Comparison of ENCODE assay signal across 1 cellular context in the genomic region with DNA sequence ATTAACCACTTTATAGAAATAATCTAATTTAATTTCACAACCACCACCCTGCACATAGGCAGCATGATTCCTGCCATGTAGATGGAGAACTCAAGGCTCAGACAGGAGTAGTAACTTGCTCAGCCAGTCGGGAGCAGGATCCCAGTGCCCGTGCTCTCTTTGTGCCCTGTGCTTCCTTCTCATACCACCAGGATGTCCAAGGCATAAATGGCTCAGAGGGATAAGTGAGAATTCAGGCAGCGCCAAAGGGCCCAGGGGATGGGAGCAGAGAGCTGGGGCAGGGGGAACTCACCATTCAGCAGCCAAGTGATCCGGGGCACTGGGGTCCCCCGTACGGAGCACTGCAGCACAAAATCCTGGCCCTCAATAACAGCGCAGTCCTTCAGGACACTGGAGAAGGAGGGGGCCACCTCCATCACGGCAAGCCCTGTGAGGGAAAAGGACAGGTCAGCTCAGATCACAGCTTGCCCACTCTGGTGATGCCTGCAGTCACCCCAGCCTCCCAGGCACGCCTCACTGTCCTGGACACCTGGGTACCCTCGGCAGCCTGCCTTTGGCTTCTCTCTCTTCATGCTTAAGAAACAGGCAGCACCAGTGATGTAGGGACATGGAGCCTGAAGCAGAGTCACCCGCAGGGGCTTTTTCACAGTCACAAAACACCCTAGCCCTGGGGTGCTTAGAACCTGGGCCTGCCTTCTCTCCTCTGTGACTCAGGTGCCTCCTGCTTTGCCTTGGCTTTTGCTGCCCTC.
TF ChIP-seq lines count a peak whose summit lies in the region.

No MANE protein-coding gene starts in this region.

TF ChIP-seq in WTC11, 78 proteins besides CTCF, POLR2A, EP300 and RAD21 (continued from another document):
- TF ChIP-seq, protein P1, sequence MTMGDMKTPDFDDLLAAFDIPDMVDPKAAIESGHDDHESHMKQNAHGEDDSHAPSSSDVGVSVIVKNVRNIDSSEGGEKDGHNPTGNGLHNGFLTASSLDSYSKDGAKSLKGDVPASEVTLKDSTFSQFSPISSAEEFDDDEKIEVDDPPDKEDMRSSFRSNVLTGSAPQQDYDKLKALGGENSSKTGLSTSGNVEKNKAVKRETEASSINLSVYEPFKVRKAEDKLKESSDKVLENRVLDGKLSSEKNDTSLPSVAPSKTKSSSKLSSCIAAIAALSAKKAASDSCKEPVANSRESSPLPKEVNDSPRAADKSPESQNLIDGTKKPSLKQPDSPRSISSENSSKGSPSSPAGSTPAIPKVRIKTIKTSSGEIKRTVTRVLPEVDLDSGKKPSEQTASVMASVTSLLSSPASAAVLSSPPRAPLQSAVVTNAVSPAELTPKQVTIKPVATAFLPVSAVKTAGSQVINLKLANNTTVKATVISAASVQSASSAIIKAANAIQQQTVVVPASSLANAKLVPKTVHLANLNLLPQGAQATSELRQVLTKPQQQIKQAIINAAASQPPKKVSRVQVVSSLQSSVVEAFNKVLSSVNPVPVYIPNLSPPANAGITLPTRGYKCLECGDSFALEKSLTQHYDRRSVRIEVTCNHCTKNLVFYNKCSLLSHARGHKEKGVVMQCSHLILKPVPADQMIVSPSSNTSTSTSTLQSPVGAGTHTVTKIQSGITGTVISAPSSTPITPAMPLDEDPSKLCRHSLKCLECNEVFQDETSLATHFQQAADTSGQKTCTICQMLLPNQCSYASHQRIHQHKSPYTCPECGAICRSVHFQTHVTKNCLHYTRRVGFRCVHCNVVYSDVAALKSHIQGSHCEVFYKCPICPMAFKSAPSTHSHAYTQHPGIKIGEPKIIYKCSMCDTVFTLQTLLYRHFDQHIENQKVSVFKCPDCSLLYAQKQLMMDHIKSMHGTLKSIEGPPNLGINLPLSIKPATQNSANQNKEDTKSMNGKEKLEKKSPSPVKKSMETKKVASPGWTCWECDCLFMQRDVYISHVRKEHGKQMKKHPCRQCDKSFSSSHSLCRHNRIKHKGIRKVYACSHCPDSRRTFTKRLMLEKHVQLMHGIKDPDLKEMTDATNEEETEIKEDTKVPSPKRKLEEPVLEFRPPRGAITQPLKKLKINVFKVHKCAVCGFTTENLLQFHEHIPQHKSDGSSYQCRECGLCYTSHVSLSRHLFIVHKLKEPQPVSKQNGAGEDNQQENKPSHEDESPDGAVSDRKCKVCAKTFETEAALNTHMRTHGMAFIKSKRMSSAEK (CRISPR knock-in tag; IDR thresholded peaks at IDR 0.05; ENCODE audit: borderline replicate concordance) = no peak
- TF ChIP-seq NR1H2 (CRISPR knock-in tag; IDR thresholded peaks at IDR 0.05) (no peak), TCF7 (CRISPR knock-in tag; IDR thresholded peaks at IDR 0.05; ENCODE audit: low read depth) (no peak), FOXJ3 (CRISPR knock-in tag; IDR thresholded peaks at IDR 0.05; ENCODE audit: borderline replicate concordance) (no peak), RORB (CRISPR knock-in tag; IDR thresholded peaks at IDR 0.05) (no peak), CBFB (CRISPR knock-in tag; IDR thresholded peaks at IDR 0.05; ENCODE audit: low read depth) (no peak), HMGA2 (CRISPR knock-in tag; IDR thresholded peaks at IDR 0.05) (no peak), ETV6 (CRISPR knock-in tag; IDR thresholded peaks at IDR 0.05) (no peak)
- TF ChIP-seq, protein P2, sequence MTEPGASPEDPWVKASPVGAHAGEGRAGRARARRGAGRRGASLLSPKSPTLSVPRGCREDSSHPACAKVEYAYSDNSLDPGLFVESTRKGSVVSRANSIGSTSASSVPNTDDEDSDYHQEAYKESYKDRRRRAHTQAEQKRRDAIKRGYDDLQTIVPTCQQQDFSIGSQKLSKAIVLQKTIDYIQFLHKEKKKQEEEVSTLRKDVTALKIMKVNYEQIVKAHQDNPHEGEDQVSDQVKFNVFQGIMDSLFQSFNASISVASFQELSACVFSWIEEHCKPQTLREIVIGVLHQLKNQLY (CRISPR knock-in tag; IDR thresholded peaks at IDR 0.05) = no peak
- TF ChIP-seq, protein P3, sequence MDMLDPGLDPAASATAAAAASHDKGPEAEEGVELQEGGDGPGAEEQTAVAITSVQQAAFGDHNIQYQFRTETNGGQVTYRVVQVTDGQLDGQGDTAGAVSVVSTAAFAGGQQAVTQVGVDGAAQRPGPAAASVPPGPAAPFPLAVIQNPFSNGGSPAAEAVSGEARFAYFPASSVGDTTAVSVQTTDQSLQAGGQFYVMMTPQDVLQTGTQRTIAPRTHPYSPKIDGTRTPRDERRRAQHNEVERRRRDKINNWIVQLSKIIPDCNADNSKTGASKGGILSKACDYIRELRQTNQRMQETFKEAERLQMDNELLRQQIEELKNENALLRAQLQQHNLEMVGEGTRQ (CRISPR knock-in tag; IDR thresholded peaks at IDR 0.05) = no peak
- TF ChIP-seq, protein P4, sequence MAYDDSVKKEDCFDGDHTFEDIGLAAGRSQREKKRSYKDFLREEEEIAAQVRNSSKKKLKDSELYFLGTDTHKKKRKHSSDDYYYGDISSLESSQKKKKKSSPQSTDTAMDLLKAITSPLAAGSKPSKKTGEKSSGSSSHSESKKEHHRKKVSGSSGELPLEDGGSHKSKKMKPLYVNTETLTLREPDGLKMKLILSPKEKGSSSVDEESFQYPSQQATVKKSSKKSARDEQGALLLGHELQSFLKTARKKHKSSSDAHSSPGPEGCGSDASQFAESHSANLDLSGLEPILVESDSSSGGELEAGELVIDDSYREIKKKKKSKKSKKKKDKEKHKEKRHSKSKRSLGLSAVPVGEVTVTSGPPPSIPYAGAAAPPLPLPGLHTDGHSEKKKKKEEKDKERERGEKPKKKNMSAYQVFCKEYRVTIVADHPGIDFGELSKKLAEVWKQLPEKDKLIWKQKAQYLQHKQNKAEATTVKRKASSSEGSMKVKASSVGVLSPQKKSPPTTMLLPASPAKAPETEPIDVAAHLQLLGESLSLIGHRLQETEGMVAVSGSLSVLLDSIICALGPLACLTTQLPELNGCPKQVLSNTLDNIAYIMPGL (CRISPR knock-in tag; IDR thresholded peaks at IDR 0.05) = no peak
